Comparison of ENCODE assay signal across 15 cellular contexts in genomic region chr1:110070282-110070967, GRCh38. TPM values are rescaled to one million over a fixed set of nuclear protein-coding genes. Genes with fewer than 3 reads are reported as not detected.
DNase-seq lines count a peak whose midpoint lies in the region; ATAC-seq and TF ChIP-seq lines count a peak whose summit lies in the region.
"Had no signal": no experiment of that assay in that cellular context is flagged by ENCODE, and none has a peak within 500 bp of the region (broad histone marks: within the 10 kb centered on the region; RNA-seq: fewer than 3 reads in every experiment).

Gene ALX3, minus strand, starts transcription at chr1:110070672. Its CDS starts 60 bp downstream, at chr1:110070612.

- H3K9me3 Mint-ChIP-seq in activated T-cell treated with anti-CD3 and anti-CD28 coated beads, Interleukin-2, amount 50 U/mL, for 4 hours = no peaks in the 10 kb centered on the region
- no peaks in the 10 kb centered on the region for H3K9me3 Mint-ChIP-seq in WTC11
- H3K9me3 Mint-ChIP-seq in stimulated activated effector memory CD8-positive, alpha-beta T cell treated with anti-CD3 and anti-CD28 coated beads, Interleukin-12 subunit alpha, Interleukin-12 subunit beta, amount 100 ng/mL, for 72 hours = no peaks in the 10 kb centered on the region
- H3K9me3 Mint-ChIP-seq: activated CD4-positive, alpha-beta T cell treated with anti-CD3 and anti-CD28 coated beads, Interleukin-2, amount 10 ng/mL, durations not matched to agents 24 days and 14 days had no signal

- ATAC-seq in activated T-cell treated with anti-CD3 and anti-CD28 coated beads, Interleukin-2, amount 50 U/mL, for 4 hours = peak in 1 of 2 donors; percentile 6
- ATAC-seq in WTC11 (peak; percentile 19), GM19035 (IDR thresholded peaks at IDR 0.05; ENCODE audit: unreplicated experiment) (no peak)
- no peak for ATAC-seq in stimulated activated effector memory CD8-positive, alpha-beta T cell treated with anti-CD3 and anti-CD28 coated beads, Interleukin-12 subunit alpha, Interleukin-12 subunit beta, amount 100 ng/mL, for 72 hours
- no peak for ATAC-seq in activated CD4-positive, CD25-positive, alpha-beta regulatory T cell treated with anti-CD3 and anti-CD28 coated beads, Interleukin-2, amount 50 U/mL, for 24 hours

- H3K27me3 ChIP-seq in iPS-20b (ENCODE audit: insufficient read depth, low read length) = peaks cover 100% of the 10 kb centered on the region

- peak within 1 kb of the TSS; percentile 45; the same call in 1 of the 2 replicates for H3K4me3 ChIP-seq in iPS-20b (ENCODE audit: low read length)
- H3K4me3 ChIP-seq: SJCRH30 had no signal

- H3K4me1 ChIP-seq in iPS-20b (ENCODE audit: insufficient read depth, low read length) = no peaks in the 10 kb centered on the region; the same call in 1 of the 2 replicates
- H3K4me1 ChIP-seq: SJCRH30 had no signal

- H3K27ac ChIP-seq in iPS-20b (ENCODE audit: low read length) = no peak within 1 kb of the TSS
- H3K27ac ChIP-seq: KMS-11, SJCRH30 had no signal

- TF ChIP-seq CTCF in WTC11 (IDR thresholded peaks at IDR 0.05) = no peak

- H3K9me3 ChIP-seq in iPS-20b (ENCODE audit: insufficient read depth, low read depth, low read length) = no peaks in the 10 kb centered on the region; the same call in 1 of the 2 replicates
- H3K9me3 ChIP-seq: SJCRH30 had no signal

- no peaks in the 10 kb centered on the region for H3K36me3 Mint-ChIP-seq in activated T-cell treated with anti-CD3 and anti-CD28 coated beads, Interleukin-2, amount 50 U/mL, for 4 hours (ENCODE audit: insufficient read depth)
- H3K36me3 Mint-ChIP-seq in WTC11 = no peaks in the 10 kb centered on the region
- H3K36me3 Mint-ChIP-seq in stimulated activated effector memory CD8-positive, alpha-beta T cell treated with anti-CD3 and anti-CD28 coated beads, Interleukin-12 subunit alpha, Interleukin-12 subunit beta, amount 100 ng/mL, for 72 hours = no peaks in the 10 kb centered on the region

- no peak within 1 kb of the TSS for H3K9ac ChIP-seq in iPS-20b (ENCODE audit: low read depth, low read length)
- H3K9ac ChIP-seq: KMS-11 had no signal

- peak within 1 kb of the TSS; percentile 33 for H3K4me3 Mint-ChIP-seq in activated T-cell treated with anti-CD3 and anti-CD28 coated beads, Interleukin-2, amount 50 U/mL, for 4 hours
- peak within 1 kb of the TSS; percentile 70 for H3K4me3 Mint-ChIP-seq in WTC11
- peak within 1 kb of the TSS; percentile 65 for H3K4me3 Mint-ChIP-seq in stimulated activated effector memory CD8-positive, alpha-beta T cell treated with anti-CD3 and anti-CD28 coated beads, Interleukin-12 subunit alpha, Interleukin-12 subunit beta, amount 100 ng/mL, for 72 hours
- H3K4me3 Mint-ChIP-seq: activated CD4-positive, alpha-beta T cell treated with anti-CD3 and anti-CD28 coated beads, Interleukin-2, amount 10 ng/mL, durations not matched to agents 24 days and 14 days had no signal

- H3K27me3 Mint-ChIP-seq in activated T-cell treated with anti-CD3 and anti-CD28 coated beads, Interleukin-2, amount 50 U/mL, for 4 hours (ENCODE audit: low read depth) = peaks cover 69% of the 10 kb centered on the region
- H3K27me3 Mint-ChIP-seq in WTC11 (ENCODE audit: low read depth) = peaks cover 94% of the 10 kb centered on the region

- CTCF ChIA-PET in WTC11 (lab: Charles Lee) = interaction anchor here (0.6 to 5.9 kb wide), 13 partner anchors 11 to 390 kb away, joined by 3 to 46 read pairs (median 5); partner anchors contain the start of genes AHCYL1, SLC6A17 and STRIP1

- H3K4me1 Mint-ChIP-seq in activated T-cell treated with anti-CD3 and anti-CD28 coated beads, Interleukin-2, amount 50 U/mL, for 4 hours (ENCODE audit: low read depth) = peaks cover 17% of the 10 kb centered on the region
- peaks cover 15% of the 10 kb centered on the region for H3K4me1 Mint-ChIP-seq in WTC11
- H3K4me1 Mint-ChIP-seq in stimulated activated effector memory CD8-positive, alpha-beta T cell treated with anti-CD3 and anti-CD28 coated beads, Interleukin-12 subunit alpha, Interleukin-12 subunit beta, amount 100 ng/mL, for 72 hours = peaks cover 15% of the 10 kb centered on the region

- POLR2A ChIA-PET in WTC11 (lab: Charles Lee) = interaction anchor here (0.7 kb wide), 1 partner anchor 35 kb away, joined by 3 read pairs; no protein-coding TSS in a partner anchor

- H3K27ac Mint-ChIP-seq in WTC11 = no peak within 1 kb of the TSS
- no peak within 1 kb of the TSS for H3K27ac Mint-ChIP-seq in stimulated activated effector memory CD8-positive, alpha-beta T cell treated with anti-CD3 and anti-CD28 coated beads, Interleukin-12 subunit alpha, Interleukin-12 subunit beta, amount 100 ng/mL, for 72 hours
- H3K27ac Mint-ChIP-seq: activated CD4-positive, alpha-beta T cell treated with anti-CD3 and anti-CD28 coated beads, Interleukin-2, amount 10 ng/mL, durations not matched to agents 24 days and 14 days had no signal

- no peak for DNase-seq in activated T-cell treated with anti-CD3 and anti-CD28 coated beads, Interleukin-2, amount 50 U/mL, for 4 hours
- DNase-seq in activated T-cell treated with anti-CD3 and anti-CD28 coated beads, Interleukin-2, amount 50 U/mL, for 1 hour = no peak
- DNase-seq in WTC11 (ENCODE audit: low spot score) = peak; percentile 47
- DNase-seq in stimulated activated effector memory CD8-positive, alpha-beta T cell treated with anti-CD3 and anti-CD28 coated beads, Interleukin-12 subunit alpha, Interleukin-12 subunit beta, amount 100 ng/mL, for 72 hours (ENCODE audit: low spot score in 2 of 2) = no peak
- no peak for DNase-seq in NCI-H1694 treated with DMSO at 0.1 percent for 48 hours (lab: John Stamatoyannopoulos, UW)
- DNase-seq: activated CD4-positive, alpha-beta T cell treated with anti-CD3 and anti-CD28 coated beads, Interleukin-2, amount 10 ng/mL, durations not matched to agents 24 days and 14 days; anterior cingulate cortex; SJCRH30 had no signal

- no peaks in the 10 kb centered on the region for H3K36me3 ChIP-seq in iPS-20b (ENCODE audit: insufficient read depth, low read depth, low read length)
- H3K36me3 ChIP-seq: SJCRH30 had no signal

TF ChIP-seq in WTC11, 78 proteins besides CTCF, POLR2A, EP300 and RAD21:
- TF ChIP-seq NR1H2 (CRISPR knock-in tag; IDR thresholded peaks at IDR 0.05) = no peak
- TF ChIP-seq ZNF423 (CRISPR knock-in tag; IDR thresholded peaks at IDR 0.05) = no peak
- TF ChIP-seq USF2 (CRISPR knock-in tag; IDR thresholded peaks at IDR 0.05) = peak; percentile 22; the same call in 1 of the 2 replicates
- no peak for TF ChIP-seq NFYB (CRISPR knock-in tag; conservative IDR thresholded peaks at IDR 0.05; ENCODE audit: low read depth)
- TF ChIP-seq SOX15 (CRISPR knock-in tag; IDR thresholded peaks at IDR 0.05) = no peak
- TF ChIP-seq ETV6 (CRISPR knock-in tag; IDR thresholded peaks at IDR 0.05) = no peak
- TF ChIP-seq ZNF138 (CRISPR knock-in tag; conservative IDR thresholded peaks at IDR 0.05) = no peak
- no peak for TF ChIP-seq ZBTB21 (CRISPR knock-in tag; IDR thresholded peaks at IDR 0.05; ENCODE audit: borderline replicate concordance)
- no peak for TF ChIP-seq TP53 (CRISPR knock-in tag; IDR thresholded peaks at IDR 0.05)

RNA-seq across cellular contexts. Expression of gene ALX3, which starts in this region (rescaled TPM):
- total RNA-seq in activated T-cell treated with anti-CD3 and anti-CD28 coated beads, Interleukin-2, amount 50 U/mL, for 4 hours = not detected
- total RNA-seq in WTC11 (2021) = 0.09 to 0.15 TPM in 2 of 3 replicates, not detected in the other
- total RNA-seq: activated CD4-positive, alpha-beta T cell treated with anti-CD3 and anti-CD28 coated beads, Interleukin-2, amount 10 ng/mL, durations not matched to agents 24 days and 14 days; epithelial cell of proximal tubule; liver; sciatic nerve; SJCRH30 had no signal

Comparison
In these comparisons a context has a peak if more than half of its experiments do, and no peak if none do; other contexts are left out.
1. Peak in DNase-seq and ATAC-seq in WTC11; RNA of the gene not detected or under 1 TPM.